9 cellular contexts compared by ENCODE assay signal in the genomic region with DNA sequence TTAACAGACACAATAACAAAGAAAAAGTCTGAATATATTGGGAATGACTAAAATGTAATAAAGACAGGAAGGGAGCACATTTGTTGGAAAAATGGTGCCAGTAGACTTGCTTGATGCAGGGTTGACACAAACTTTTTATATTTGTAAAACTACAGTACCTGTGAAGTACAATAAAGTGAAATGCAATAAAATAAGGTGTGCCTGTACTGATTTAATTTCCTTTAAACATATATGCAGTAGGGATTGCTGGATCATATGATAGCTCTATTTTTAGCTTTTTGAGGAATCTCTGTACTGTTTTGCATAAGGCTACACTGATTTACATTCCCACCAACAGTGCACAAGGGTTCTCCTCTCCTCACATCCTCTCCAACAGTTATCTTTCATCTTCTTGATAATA. TPM values are rescaled to one million over a fixed set of nuclear protein-coding genes. Genes with fewer than 3 reads are reported as not detected.
"Had no signal": no experiment of that assay in that cellular context is flagged by ENCODE, and none has a peak within 500 bp of the region (broad histone marks: within the 10 kb centered on the region; RNA-seq: fewer than 3 reads in every experiment).

No MANE protein-coding gene starts in this region.

- DNase-seq: GM23248, GOT3, H7, H9, HCEC 1CT, HFFc6 had no signal

- H3K4me1 ChIP-seq: HAP-1 had no signal

- H3K27ac ChIP-seq: GM23248 had no signal

- H3K4me3 ChIP-seq: GM23248, GM23338, HAP-1 had no signal

- H3K36me3 ChIP-seq: HAP-1 had no signal

- H3K9me3 ChIP-seq: HAP-1 had no signal

- ATAC-seq: GM23338, HCT116 had no signal

RNA-seq across cellular contexts. Expression of gene GLYATL2, which starts 12.3 kb away (rescaled TPM):
- total RNA-seq: H7, H9 had no signal
